1 cellular context compared by ENCODE assay signal in genomic region chr2:46200100-46200690, GRCh38.
TF ChIP-seq lines count a peak whose summit lies in the region.

No MANE protein-coding gene starts in this region.

TF ChIP-seq in IMR-90, 13 proteins besides CTCF, POLR2A, EP300 and RAD21 (continued from another document):
- TF ChIP-seq, protein P1, sequence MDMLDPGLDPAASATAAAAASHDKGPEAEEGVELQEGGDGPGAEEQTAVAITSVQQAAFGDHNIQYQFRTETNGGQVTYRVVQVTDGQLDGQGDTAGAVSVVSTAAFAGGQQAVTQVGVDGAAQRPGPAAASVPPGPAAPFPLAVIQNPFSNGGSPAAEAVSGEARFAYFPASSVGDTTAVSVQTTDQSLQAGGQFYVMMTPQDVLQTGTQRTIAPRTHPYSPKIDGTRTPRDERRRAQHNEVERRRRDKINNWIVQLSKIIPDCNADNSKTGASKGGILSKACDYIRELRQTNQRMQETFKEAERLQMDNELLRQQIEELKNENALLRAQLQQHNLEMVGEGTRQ (IDR thresholded peaks at IDR 0.05; ENCODE audit: low read depth, low read length) = no peak
- TF ChIP-seq BHLHE40 (IDR thresholded peaks at IDR 0.05; ENCODE audit: low read depth, low read length) = no peak
- no peak for TF ChIP-seq ELK1 (IDR thresholded peaks at IDR 0.05; ENCODE audit: borderline replicate concordance, low read depth, low read length)
- TF ChIP-seq RCOR1 (IDR thresholded peaks at IDR 0.05; ENCODE audit: insufficient replicate concordance, low read length) = no peak
- TF ChIP-seq MAZ (IDR thresholded peaks at IDR 0.05; ENCODE audit: borderline replicate concordance, low read depth, low read length) = no peak
- no peak for TF ChIP-seq RFX5 (IDR thresholded peaks at IDR 0.05; ENCODE audit: low read depth, low read length)
TF ChIP-seq in IMR-90: peak in this region for 0.
